9 cellular contexts compared by ENCODE assay signal in the genomic region with DNA sequence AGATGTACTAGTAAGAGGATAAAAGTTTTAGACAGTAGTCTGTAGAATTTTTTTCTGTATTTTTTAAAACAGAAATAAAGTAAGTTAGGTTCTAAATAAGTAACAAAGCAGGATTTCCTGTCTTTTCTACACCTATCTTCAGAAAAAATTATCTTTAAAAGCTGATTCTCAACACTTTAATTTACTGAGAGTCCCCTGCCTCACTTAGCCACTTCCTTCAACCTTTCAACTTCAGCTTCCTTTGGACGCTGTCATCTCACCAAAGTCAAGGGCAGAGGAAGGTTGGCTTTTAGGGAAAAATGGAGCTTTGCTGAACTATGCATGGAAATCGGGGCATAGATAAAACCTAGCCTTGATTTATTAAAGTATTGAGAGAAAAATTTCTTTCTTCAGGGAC. TPM values are rescaled to one million over a fixed set of nuclear protein-coding genes. Genes with fewer than 3 reads are reported as not detected.
DNase-seq lines count a peak whose midpoint lies in the region; ATAC-seq lines count a peak whose summit lies in the region.
"Had no signal": no experiment of that assay in that cellular context is flagged by ENCODE, and none has a peak within 500 bp of the region (broad histone marks: within the 10 kb centered on the region; RNA-seq: fewer than 3 reads in every experiment).

No MANE protein-coding gene starts in this region.

- no peak overlapping the region for H2BK15ac ChIP-seq in mesenchymal stem cell (ENCODE audit: low read depth, poor library complexity, severe bottlenecking)

- no peak overlapping the region for H2BK120ac ChIP-seq in mesenchymal stem cell (ENCODE audit: low read depth, low read length)

- peak overlapping the region; percentile 91 for H3K27ac Mint-ChIP-seq in activated naive CD8-positive, alpha-beta T cell treated with anti-CD3 and anti-CD28 coated beads, Interleukin-2, amount 50 U/mL, for 24 hours

- peaks cover 3% of the 10 kb centered on the region for H3K79me1 ChIP-seq in mesenchymal stem cell (replicated peaks; ENCODE audit: low read length, poor library complexity, severe bottlenecking)

- H4K8ac ChIP-seq in mesenchymal stem cell (ENCODE audit: low read length) = no peak overlapping the region

- H3K18ac ChIP-seq in mesenchymal stem cell (ENCODE audit: low read depth in 1 of 2, low read length in 2 of 2) = no peak overlapping the region

- intact Hi-C loops in right cardiac atrium (cut with DNase I) (loop anchor here in 1 of 4 donors (10.0 kb wide), 1 partner anchor 103 kb away; no protein-coding TSS in a partner anchor), Right ventricle myocardium superior (cut with DNase I) (loop anchor here (10.0 kb wide), 1 partner anchor 103 kb away; no protein-coding TSS in a partner anchor)

- H3K27me3 Mint-ChIP-seq in activated naive CD8-positive, alpha-beta T cell treated with anti-CD3 and anti-CD28 coated beads, Interleukin-2, amount 50 U/mL, for 24 hours = no peaks in the 10 kb centered on the region

- no peak overlapping the region for H2AFZ ChIP-seq in mesenchymal stem cell (ENCODE audit: low read depth, low read length)

- no peaks in the 10 kb centered on the region for H3K27me3 ChIP-seq in right cardiac atrium (ENCODE audit: control insufficient read depth, insufficient read depth)
- no peaks in the 10 kb centered on the region for H3K27me3 ChIP-seq in mesenchymal stem cell (ENCODE audit: control insufficient read depth in 1 of 2, insufficient read depth in 1 of 2, low read length in 2 of 2)

- H3K4me1 ChIP-seq in right cardiac atrium (ENCODE audit: control insufficient read depth, insufficient read depth, low read length) (peaks cover 2% of the 10 kb centered on the region), mesenchymal stem cell (ENCODE audit: control insufficient read depth, insufficient read depth, low read depth, low read length) (peaks cover 2% of the 10 kb centered on the region), urinary bladder (ENCODE audit: insufficient read depth) (no peaks in the 10 kb centered on the region)

- H3K36me3 Mint-ChIP-seq in activated naive CD8-positive, alpha-beta T cell treated with anti-CD3 and anti-CD28 coated beads, Interleukin-2, amount 50 U/mL, for 24 hours (ENCODE audit: low read depth) = peaks cover 10% of the 10 kb centered on the region

- no peak overlapping the region for H3K4ac ChIP-seq in mesenchymal stem cell (ENCODE audit: low read depth in 1 of 2, low read length in 2 of 2)

- H3K27ac ChIP-seq in right cardiac atrium (ENCODE audit: low read length) (peak overlapping the region; percentile 67), mesenchymal stem cell (ENCODE audit: low read length, poor library complexity, severe bottlenecking) (no peak overlapping the region), urinary bladder (ENCODE audit: low read depth) (peak overlapping the region; percentile 50)

- DNase-seq in right cardiac atrium (no peak), Right ventricle myocardium superior (no peak), mesenchymal stem cell (no peak), SK-N-DZ (ENCODE audit: low spot score) (no peak), NCI-H524 treated with DMSO at 0.1 percent for 48 hours (lab: John Stamatoyannopoulos, UW) (no peak), NCI-H146 treated with DMSO at 0.1 percent for 48 hours (lab: John Stamatoyannopoulos, UW; ENCODE audit: unreplicated experiment) (no peak)
- no peak for DNase-seq in activated naive CD8-positive, alpha-beta T cell treated with anti-CD3 and anti-CD28 coated beads, Interleukin-2, amount 50 U/mL, for 24 hours
- DNase-seq: NCI-H446 had no signal

- no peaks in the 10 kb centered on the region for H3K9me3 ChIP-seq in right cardiac atrium (ENCODE audit: control insufficient read depth, low read length)
- no peaks in the 10 kb centered on the region for H3K9me3 ChIP-seq in mesenchymal stem cell (ENCODE audit: control insufficient read depth, low read length)

- H3K4me3 ChIP-seq in right cardiac atrium (ENCODE audit: low read length) (no peak overlapping the region), mesenchymal stem cell (ENCODE audit: insufficient read depth in 1 of 2, low read depth in 1 of 2, low read length in 2 of 2) (no peak overlapping the region), urinary bladder (ENCODE audit: low read depth, low read length) (no peak overlapping the region)

- no peak overlapping the region for H2AK5ac ChIP-seq in mesenchymal stem cell (ENCODE audit: low read length, severe bottlenecking)

- ATAC-seq in right cardiac atrium (no peak), Right ventricle myocardium superior (ENCODE audit: poor library complexity) (no peak)
- no peak for ATAC-seq in activated naive CD8-positive, alpha-beta T cell treated with anti-CD3 and anti-CD28 coated beads, Interleukin-2, amount 50 U/mL, for 24 hours

- no peak overlapping the region for H2BK12ac ChIP-seq in mesenchymal stem cell (ENCODE audit: low read length in 2 of 2)

- 48% methylated on average over 2 of the region's 2 CpGs for WGBS in right cardiac atrium
- WGBS in mesenchymal stem cell = 38% methylated on average over 2 of the region's 2 CpGs
- WGBS in urinary bladder = 70% methylated on average over 2 of the region's 2 CpGs

- no peak overlapping the region for H3K4me2 ChIP-seq in mesenchymal stem cell (ENCODE audit: low read length, poor library complexity, severe bottlenecking)

- no peak overlapping the region for H3K14ac ChIP-seq in mesenchymal stem cell (ENCODE audit: low read length in 2 of 2)

- no peak overlapping the region for H4K91ac ChIP-seq in mesenchymal stem cell (ENCODE audit: low read length)

- H3K9me3 Mint-ChIP-seq in activated naive CD8-positive, alpha-beta T cell treated with anti-CD3 and anti-CD28 coated beads, Interleukin-2, amount 50 U/mL, for 24 hours = no peaks in the 10 kb centered on the region

- H3K36me3 ChIP-seq in mesenchymal stem cell (ENCODE audit: control insufficient read depth in 1 of 2, insufficient read depth in 2 of 2, low read depth in 1 of 2, low read length in 2 of 2) (peaks cover 0 to 76% of the 10 kb centered on the region in 2 experiments), urinary bladder (ENCODE audit: insufficient read depth) (no peaks in the 10 kb centered on the region)

- peak overlapping the region; percentile 78 for H3K9ac ChIP-seq in mesenchymal stem cell (ENCODE audit: low read length)

- H3K4me1 Mint-ChIP-seq in activated naive CD8-positive, alpha-beta T cell treated with anti-CD3 and anti-CD28 coated beads, Interleukin-2, amount 50 U/mL, for 24 hours = peaks cover 39% of the 10 kb centered on the region

- peak overlapping the region; percentile 44 for H3K4me3 Mint-ChIP-seq in activated naive CD8-positive, alpha-beta T cell treated with anti-CD3 and anti-CD28 coated beads, Interleukin-2, amount 50 U/mL, for 24 hours

- H3K23ac ChIP-seq in mesenchymal stem cell (ENCODE audit: low read length in 2 of 2) = no peak overlapping the region

- no peak overlapping the region for H2BK5ac ChIP-seq in mesenchymal stem cell (ENCODE audit: low read depth, low read length, poor library complexity, severe bottlenecking)

RNA-seq across cellular contexts. Expression of gene CERS5, which starts 44.9 kb away (rescaled TPM):
- total RNA-seq in right cardiac atrium (10 to 100 TPM; 14.0 to 18.8 (median 17.7) TPM), Right ventricle myocardium superior (7.3 TPM), urinary bladder (51.0 TPM)
- polyA plus RNA-seq in right cardiac atrium (15.6 TPM), urinary bladder (44.7 TPM)
- 41.5 TPM for polyA plus RNA-seq in mesenchymal stem cell (2013, experiment 1 of 2)
- polyA plus RNA-seq in mesenchymal stem cell (2013, experiment 2 of 2) = 44.3 TPM
- polyA plus RNA-seq in SK-N-DZ (2014; cell fraction: cytosol; rRNA removed) = 26.2 and 36.2 TPM in 2 replicates
- 34.9 and 42.6 TPM in 2 replicates for polyA plus RNA-seq in SK-N-DZ (2014; cell fraction: nucleus; rRNA removed)
